ENCODE assay signal across 8 cellular contexts in the genomic region with DNA sequence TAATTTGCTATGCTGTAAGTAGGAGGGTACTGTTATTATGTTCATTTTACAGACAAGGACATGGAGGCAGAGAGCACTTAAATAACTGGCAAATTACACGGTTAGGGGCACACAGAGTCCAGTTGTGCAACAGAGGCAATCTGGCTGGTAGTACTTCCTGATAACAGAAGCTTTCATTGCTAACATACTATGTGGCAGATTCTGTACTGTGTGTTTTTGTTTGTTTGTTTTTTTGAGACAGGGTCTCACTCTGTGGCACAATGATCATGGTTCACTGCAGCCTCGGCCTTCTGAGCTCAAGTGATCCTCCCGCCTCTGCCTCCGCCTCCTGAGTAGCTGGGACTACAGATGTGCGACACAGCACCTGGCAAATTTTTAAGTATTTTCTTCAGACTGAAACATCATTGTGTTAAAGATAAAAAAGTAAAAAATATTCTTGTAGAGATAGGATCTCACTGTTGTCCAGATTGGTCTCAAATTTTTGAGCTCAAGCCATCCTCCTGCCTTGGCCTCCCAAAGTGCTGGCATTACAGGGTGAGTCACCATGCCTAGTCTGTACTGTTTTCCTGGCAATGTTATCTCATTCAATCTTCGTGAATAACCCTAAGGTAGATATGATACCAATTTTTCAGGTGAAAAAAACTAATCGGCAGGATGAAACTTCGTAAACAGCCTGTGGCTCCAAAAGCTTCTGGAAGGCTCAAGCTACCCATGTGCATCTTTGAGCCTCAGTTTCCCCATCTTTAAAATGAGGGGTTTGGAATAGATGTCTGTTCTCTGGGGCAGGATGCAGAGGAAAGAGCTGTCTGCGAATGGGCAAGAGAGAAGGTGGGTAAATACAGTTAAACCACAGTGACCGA. TPM values are rescaled to one million over a fixed set of nuclear protein-coding genes. Genes with fewer than 3 reads are reported as not detected.
DNase-seq lines count a peak whose midpoint lies in the region; ATAC-seq and FAIRE-seq lines count a peak whose summit lies in the region.

No MANE protein-coding gene starts in this region.

- CTCF ChIA-PET in activated naive CD4-positive, alpha-beta T cell treated with anti-CD3 and anti-CD28 coated beads for 36 hours (lab: Charles Lee) = interaction anchor here (0.6 to 1.4 kb wide), 6 partner anchors 10 to 198 kb away, joined by 3 to 6 read pairs (median 4); a partner anchor contains a TSS
- CTCF ChIA-PET in activated CD8-positive, alpha-beta T cell treated with anti-CD3 and anti-CD28 coated beads, Interleukin-2, amount 10 ng/mL, durations not matched to agents 7 days and 5 days (lab: Charles Lee) = interaction anchor here (0.8 to 3.6 kb wide), 8 partner anchors 9 to 79 kb away, joined by 3 to 30 read pairs (median 4); no protein-coding TSS in a partner anchor

- in situ Hi-C loops in ACHN (cut with HindIII; ENCODE audit: low pct_ligation_motif_present, low pct_unique_long_range_greater_than_20kb, low sequenced_read_pairs) = no loop called here

- peaks cover 14% of the 10 kb centered on the region for H3K4me1 ChIP-seq in thymus (ENCODE audit: control insufficient read depth, insufficient read depth, low read length)

- H3K4me1 Mint-ChIP-seq in activated naive CD4-positive, alpha-beta T cell treated with anti-CD3 and anti-CD28 coated beads for 36 hours (ENCODE audit: low read depth) = peaks cover 29% of the 10 kb centered on the region
- peaks cover 53% of the 10 kb centered on the region for H3K4me1 Mint-ChIP-seq in activated CD8-positive, alpha-beta T cell treated with anti-CD3 and anti-CD28 coated beads, Interleukin-2, amount 10 ng/mL, durations not matched to agents 7 days and 5 days (ENCODE audit: low read depth)

- H3K27ac ChIP-seq in thymus (ENCODE audit: low read depth) = peak overlapping the region; percentile 97

- H3K36me3 ChIP-seq in thymus (ENCODE audit: control insufficient read depth, insufficient read depth) = no peaks in the 10 kb centered on the region

- peak overlapping the region; percentile 82 for H3K4me3 ChIP-seq in iPS-18c (ENCODE audit: insufficient read depth, low read depth, low read length)
- H3K4me3 ChIP-seq in thymus (ENCODE audit: low read length) = peak overlapping the region; percentile 58

- WGBS in thymus = 37% methylated on average over 10 of the region's 10 CpGs

- peak overlapping the region; percentile 75 for H3K4me3 Mint-ChIP-seq in activated naive CD4-positive, alpha-beta T cell treated with anti-CD3 and anti-CD28 coated beads for 36 hours
- H3K4me3 Mint-ChIP-seq in activated CD8-positive, alpha-beta T cell treated with anti-CD3 and anti-CD28 coated beads, Interleukin-2, amount 10 ng/mL, durations not matched to agents 7 days and 5 days = peak overlapping the region; percentile 90

- no peaks in the 10 kb centered on the region for H3K36me3 Mint-ChIP-seq in activated naive CD4-positive, alpha-beta T cell treated with anti-CD3 and anti-CD28 coated beads for 36 hours (ENCODE audit: low read depth)
- peaks cover 14% of the 10 kb centered on the region for H3K36me3 Mint-ChIP-seq in activated CD8-positive, alpha-beta T cell treated with anti-CD3 and anti-CD28 coated beads, Interleukin-2, amount 10 ng/mL, durations not matched to agents 7 days and 5 days (ENCODE audit: low read depth)

- H3K9me3 Mint-ChIP-seq in activated naive CD4-positive, alpha-beta T cell treated with anti-CD3 and anti-CD28 coated beads for 36 hours = no peaks in the 10 kb centered on the region
- no peaks in the 10 kb centered on the region for H3K9me3 Mint-ChIP-seq in activated CD8-positive, alpha-beta T cell treated with anti-CD3 and anti-CD28 coated beads, Interleukin-2, amount 10 ng/mL, durations not matched to agents 7 days and 5 days (ENCODE audit: insufficient read depth)

- intact Hi-C loops in activated naive CD4-positive, alpha-beta T cell treated with anti-CD3 and anti-CD28 coated beads for 36 hours (cut with micrococcal nuclease) = loop anchor here (1.0 to 5.0 kb wide), 9 partner anchors 8 to 1117 kb away; a partner anchor contains a TSS

- FAIRE-seq in RCC 7860 (lab: Jason Lieb, UNC) = no peak

- no peaks in the 10 kb centered on the region for H3K27me3 ChIP-seq in thymus (ENCODE audit: control insufficient read depth, insufficient read depth)

- no peaks in the 10 kb centered on the region for H3K27me3 Mint-ChIP-seq in activated naive CD4-positive, alpha-beta T cell treated with anti-CD3 and anti-CD28 coated beads for 36 hours (ENCODE audit: low read depth)
- no peaks in the 10 kb centered on the region for H3K27me3 Mint-ChIP-seq in activated CD8-positive, alpha-beta T cell treated with anti-CD3 and anti-CD28 coated beads, Interleukin-2, amount 10 ng/mL, durations not matched to agents 7 days and 5 days (ENCODE audit: low read depth)

- H3K9me3 ChIP-seq in iPS-18c (ENCODE audit: control insufficient read depth, insufficient read depth, low read length) (no peaks in the 10 kb centered on the region), thymus (ENCODE audit: control insufficient read depth) (no peaks in the 10 kb centered on the region)

- POLR2A ChIA-PET in activated CD8-positive, alpha-beta T cell treated with anti-CD3 and anti-CD28 coated beads, Interleukin-2, amount 10 ng/mL, durations not matched to agents 7 days and 5 days (lab: Charles Lee) = interaction anchor here (0.8 to 2.9 kb wide), 16 partner anchors 8 to 198 kb away, joined by 3 to 26 read pairs (median 4); a partner anchor contains a TSS

- no peak for ATAC-seq in activated CD8-positive, alpha-beta T cell treated with anti-CD3 and anti-CD28 coated beads, Interleukin-2, amount 10 ng/mL, durations not matched to agents 7 days and 5 days

- H3K27ac Mint-ChIP-seq in activated naive CD4-positive, alpha-beta T cell treated with anti-CD3 and anti-CD28 coated beads for 36 hours = peak overlapping the region; percentile 83
- peak overlapping the region; percentile 95 for H3K27ac Mint-ChIP-seq in activated CD8-positive, alpha-beta T cell treated with anti-CD3 and anti-CD28 coated beads, Interleukin-2, amount 10 ng/mL, durations not matched to agents 7 days and 5 days

- peak; percentile 36 for DNase-seq in activated naive CD4-positive, alpha-beta T cell treated with anti-CD3 and anti-CD28 coated beads for 36 hours
- no peak for DNase-seq in activated naive CD4-positive, alpha-beta T cell treated with anti-CD3 and anti-CD28 coated beads, Interleukin-2, amount 50 U/mL, for 16 hours
- DNase-seq in activated CD8-positive, alpha-beta T cell treated with anti-CD3 and anti-CD28 coated beads, Interleukin-2, amount 10 ng/mL, durations not matched to agents 7 days and 5 days = no peak
- DNase-seq in T-helper 9 cell (no peak), RCC 7860 (ENCODE audit: low spot score) (no peak), ACHN (no peak)

RNA-seq across cellular contexts. Expression of a gene that starts 0.9 kb away (rescaled TPM):
- total RNA-seq in activated naive CD4-positive, alpha-beta T cell treated with anti-CD3 and anti-CD28 coated beads for 36 hours = 10 to 100 TPM; 67.7 to 74.0 TPM
- 100 to 1,000 TPM; 187 to 210 TPM for total RNA-seq in activated CD8-positive, alpha-beta T cell treated with anti-CD3 and anti-CD28 coated beads, Interleukin-2, amount 10 ng/mL, durations not matched to agents 7 days and 5 days
- polyA plus RNA-seq in thymus = 198 TPM
